In genomic region chr12:82425241-82425640, GRCh38 we compare ENCODE assay signal across 16 cellular contexts.
DNase-seq lines count a peak whose midpoint lies in the region; FAIRE-seq and TF ChIP-seq lines count a peak whose summit lies in the region.
"Had no signal": no experiment of that assay in that cellular context is flagged by ENCODE, and none has a peak within 500 bp of the region (broad histone marks: within the 10 kb centered on the region; RNA-seq: fewer than 3 reads in every experiment).

No MANE protein-coding gene starts in this region.

- H3K9ac ChIP-seq in adipocyte (ENCODE audit: low read length) = no peak overlapping the region

- no peaks in the 10 kb centered on the region for H3K36me3 ChIP-seq in adipocyte (ENCODE audit: control insufficient read depth, insufficient read depth, low read length, severe bottlenecking)
- H3K36me3 ChIP-seq in small intestine (ENCODE audit: control insufficient read depth in 2 of 2, insufficient read depth in 2 of 2, low read length in 2 of 2) = no peaks in the 10 kb centered on the region
- H3K36me3 ChIP-seq in ovary = no peaks in the 10 kb centered on the region
- H3K36me3 ChIP-seq: stomach had no signal

- in situ Hi-C loops in KBM-7 (cut with MboI; ENCODE audit: low pct_unique_long_range_greater_than_20kb, low sequenced_read_pairs) = no loop called here

- intact Hi-C loops in ovary (cut with DNase I) = no loop called here

- no peak for TF ChIP-seq POLR2A in H54 (IDR thresholded peaks at IDR 0.05; ENCODE audit: low read depth, low read length)
- no peak for TF ChIP-seq POLR2A in ovary (IDR thresholded peaks at IDR 0.05)

- H3K9me3 ChIP-seq in adipocyte (ENCODE audit: control insufficient read depth, low read length) (no peaks in the 10 kb centered on the region), small intestine (ENCODE audit: control insufficient read depth, low read depth) (no peaks in the 10 kb centered on the region), ovary (no peaks in the 10 kb centered on the region)
- H3K9me3 ChIP-seq: body of pancreas, stomach had no signal

- peak; percentile 77 for FAIRE-seq in H54 (lab: Jason Lieb, UNC)
- FAIRE-seq in small intestine (lab: Jason Lieb, UNC) = no peak
- FAIRE-seq: D721Med had no signal

- H3K4me3 ChIP-seq in adipocyte (ENCODE audit: low read length) = no peak overlapping the region
- H3K4me3 ChIP-seq in fibroblast of villous mesenchyme (ENCODE audit: low read depth, low read length) = no peak overlapping the region
- H3K4me3 ChIP-seq in small intestine (ENCODE audit: low read depth in 1 of 2, low read length in 2 of 2) = no peak overlapping the region
- no peak overlapping the region for H3K4me3 ChIP-seq in ovary
- H3K4me3 ChIP-seq: body of pancreas, stomach had no signal

- peak; percentile 41 for DNase-seq in A172 (ENCODE audit: low spot score)
- DNase-seq in H54 (ENCODE audit: insufficient read length, low spot score) = no peak
- peak; percentile 59 for DNase-seq in adipocyte (ENCODE audit: low read depth)
- peak; percentile 11 for DNase-seq in fibroblast of villous mesenchyme (ENCODE audit: low read depth)
- DNase-seq in KBM-7 = no peak
- DNase-seq in small intestine = no peak
- DNase-seq in ovary = no peak
- DNase-seq in NCI-H1417 treated with DMSO at 0.1 percent for 48 hours (lab: John Stamatoyannopoulos, UW) = no peak
- DNase-seq: activated effector memory CD4-positive, alpha-beta T cell treated with Interleukin-2 at 50 U/mL for 16 hours; body of pancreas; islet precursor cell; midbrain; NCI-H2171 treated with DMSO at 0.1 percent for 48 hours; stimulated activated CD4-positive, alpha-beta T cell treated with anti-CD3 and anti-CD28 coated beads, Interleukin-12 subunit alpha, Interleukin-12 subunit beta, amount 100 ng/mL, for 4 hours; stomach had no signal

- TF ChIP-seq CTCF in fibroblast of villous mesenchyme (IDR thresholded peaks at IDR 0.05; ENCODE audit: insufficient read depth, low read depth, low read length) = no peak
- no peak for TF ChIP-seq CTCF in ovary (IDR thresholded peaks at IDR 0.05)

- no peaks in the 10 kb centered on the region for H3K27me3 ChIP-seq in adipocyte (replicated peaks; ENCODE audit: control insufficient read depth, insufficient read depth, low read length)
- H3K27me3 ChIP-seq in small intestine (ENCODE audit: control insufficient read depth in 2 of 2, insufficient read depth in 2 of 2, low read length in 2 of 2) = no peaks in the 10 kb centered on the region
- H3K27me3 ChIP-seq in ovary = no peaks in the 10 kb centered on the region
- H3K27me3 ChIP-seq: body of pancreas, stomach had no signal

- H3K27ac ChIP-seq in small intestine (ENCODE audit: low read depth in 1 of 2, low read length in 1 of 2) (no peak overlapping the region), ovary (no peak overlapping the region)
- H3K27ac ChIP-seq: body of pancreas, stomach had no signal

- H3K4me1 ChIP-seq in adipocyte (ENCODE audit: control insufficient read depth, insufficient read depth, low read length) (no peaks in the 10 kb centered on the region), small intestine (ENCODE audit: control insufficient read depth in 2 of 2, insufficient read depth in 1 of 2, low read depth in 1 of 2, low read length in 1 of 2) (no peaks in the 10 kb centered on the region), ovary (ENCODE audit: insufficient read depth) (no peaks in the 10 kb centered on the region)
- H3K4me1 ChIP-seq: body of pancreas had no signal

- 66 to 78% (median 68%) methylated on average over 2 of the region's 2 CpGs for WGBS in small intestine, 3 donors
- 77 to 85% (median 78%) methylated on average over 2 of the region's 2 CpGs for WGBS in ovary, 3 donors

- no peak for TF ChIP-seq EP300 in ovary (IDR thresholded peaks at IDR 0.05)

Comparison
In these comparisons a context has a peak if more than half of its experiments do, and no peak if none do; other contexts are left out.
1. DNase-seq: peak in A172 (single experiment), adipocyte (single experiment) and fibroblast of villous mesenchyme (single experiment); none in H54 (single experiment), KBM-7 (single experiment), small intestine (single experiment), ovary (0 of 5) and NCI-H1417 treated with DMSO at 0.1 percent for 48 hours (single experiment).